In genomic region chr15:50854594-50855490, GRCh38 we compare ENCODE assay signal across 10 cellular contexts. TPM values are rescaled to one million over a fixed set of nuclear protein-coding genes. Genes with fewer than 3 reads are reported as not detected.
A peak's percentile ranks its signal among the peaks of the same experiment; 100 is the strongest.
DNase-seq lines count a peak whose midpoint lies in the region; ATAC-seq and TF ChIP-seq lines count a peak whose summit lies in the region.
"Had no signal": no experiment of that assay in that cellular context is flagged by ENCODE, and none has a peak within 500 bp of the region (broad histone marks: within the 10 kb centered on the region; RNA-seq: fewer than 3 reads in every experiment).

No MANE protein-coding gene starts in this region.

- no peak overlapping the region for H3K27ac ChIP-seq in Karpas-422 (ENCODE audit: low read length)

- DNase-seq in Karpas-422, result peak; percentile 79
- DNase-seq in iris pigment epithelial cell (ENCODE audit: low read depth), result peak; percentile 50
- no peak for DNase-seq in epidermal melanocyte (ENCODE audit: insufficient read length, low spot score)
- DNase-seq in activated CD4-positive, alpha-beta T cell treated with anti-CD3 and anti-CD28 coated beads, Interleukin-2, amount 50 U/mL, for 1 hour, result no peak
- DNase-seq in progenitor cell of endocrine pancreas (ENCODE audit: low spot score, unreplicated experiment), result no peak
- DNase-seq in middle frontal gyrus (ENCODE audit: extremely low spot score, low spot score), result no peak
- DNase-seq: kidney had no signal

- peak overlapping the region; percentile 88 for H2AFZ ChIP-seq in Karpas-422 (ENCODE audit: low read length)

- ATAC-seq in GM18502 (IDR thresholded peaks at IDR 0.05; ENCODE audit: poor library complexity, unreplicated experiment), result peak; percentile 97
- peak; percentile 89 for ATAC-seq in GM21825 (IDR thresholded peaks at IDR 0.05; ENCODE audit: unreplicated experiment)

- H3K9me2 ChIP-seq in Karpas-422 (replicated peaks; ENCODE audit: insufficient read depth, low read length), result no peaks in the 10 kb centered on the region

- no peak overlapping the region for H3K4me3 ChIP-seq in Karpas-422 (ENCODE audit: low read length)

- no peaks in the 10 kb centered on the region for H3K36me3 Mint-ChIP-seq in progenitor cell of endocrine pancreas (ENCODE audit: insufficient read depth)
- H3K36me3 Mint-ChIP-seq: activated naive CD4-positive, alpha-beta T cell treated with anti-CD3 and anti-CD28 coated beads, Interleukin-2, amount 50 U/mL, for 24 hours had no signal

- H3K4me1 ChIP-seq in Karpas-422 (ENCODE audit: low read length), result peaks cover 14% of the 10 kb centered on the region

- no peak overlapping the region for H3K4me3 Mint-ChIP-seq in progenitor cell of endocrine pancreas (ENCODE audit: low read depth)
- H3K4me3 Mint-ChIP-seq: activated naive CD4-positive, alpha-beta T cell treated with anti-CD3 and anti-CD28 coated beads, Interleukin-2, amount 50 U/mL, for 24 hours had no signal

- peaks cover 22% of the 10 kb centered on the region for H3K27me3 Mint-ChIP-seq in progenitor cell of endocrine pancreas
- H3K27me3 Mint-ChIP-seq: activated naive CD4-positive, alpha-beta T cell treated with anti-CD3 and anti-CD28 coated beads, Interleukin-2, amount 50 U/mL, for 24 hours had no signal

- H3K27ac Mint-ChIP-seq in progenitor cell of endocrine pancreas, result no peak overlapping the region
- H3K27ac Mint-ChIP-seq: activated naive CD4-positive, alpha-beta T cell treated with anti-CD3 and anti-CD28 coated beads, Interleukin-2, amount 50 U/mL, for 24 hours had no signal

- H3K36me3 ChIP-seq in Karpas-422 (ENCODE audit: insufficient read depth, low read length), result no peaks in the 10 kb centered on the region

- no peaks in the 10 kb centered on the region for H3K79me2 ChIP-seq in Karpas-422 (ENCODE audit: low read length)

- peak overlapping the region; percentile 34 for H3K4me2 ChIP-seq in Karpas-422 (ENCODE audit: low read depth, low read length, poor library complexity, severe bottlenecking)

- no peaks in the 10 kb centered on the region for H4K20me1 ChIP-seq in Karpas-422 (ENCODE audit: insufficient read depth, low read depth, low read length)

- H3K4me1 Mint-ChIP-seq in progenitor cell of endocrine pancreas (ENCODE audit: low read depth), result peaks cover 20% of the 10 kb centered on the region
- H3K4me1 Mint-ChIP-seq: activated naive CD4-positive, alpha-beta T cell treated with anti-CD3 and anti-CD28 coated beads, Interleukin-2, amount 50 U/mL, for 24 hours had no signal

- no peaks in the 10 kb centered on the region for H3K27me3 ChIP-seq in Karpas-422 (ENCODE audit: low read length)

- no peak for TF ChIP-seq CTCF in progenitor cell of endocrine pancreas (IDR thresholded peaks at IDR 0.05; ENCODE audit: unreplicated experiment)

- no peaks in the 10 kb centered on the region for H3K9me3 ChIP-seq in Karpas-422 (ENCODE audit: low read length)

- no peak overlapping the region for H3K9ac ChIP-seq in Karpas-422 (ENCODE audit: low read length)

- peaks cover 3% of the 10 kb centered on the region for H3K9me3 Mint-ChIP-seq in progenitor cell of endocrine pancreas (ENCODE audit: low read depth)
- H3K9me3 Mint-ChIP-seq: activated naive CD4-positive, alpha-beta T cell treated with anti-CD3 and anti-CD28 coated beads, Interleukin-2, amount 50 U/mL, for 24 hours had no signal

RNA-seq across cellular contexts. Expression of gene AP4E1, which starts 53.6 kb away (rescaled TPM):
- 13.6 and 26.5 TPM in 2 replicates for total RNA-seq in Karpas-422 (2014; rRNA removed; shearing (Covaris generic); ENCODE audit: low replicate concordance)
- 10.5 TPM in 2 replicates for total RNA-seq in progenitor cell of endocrine pancreas

Comparison
In these comparisons a context has a peak if more than half of its experiments do, and no peak if none do; other contexts are left out.
1. DNase-seq: peak in Karpas-422 (single experiment) and iris pigment epithelial cell (single experiment); none in epidermal melanocyte (single experiment), activated CD4-positive, alpha-beta T cell treated with anti-CD3 and anti-CD28 coated beads, Interleukin-2, amount 50 U/mL, for 1 hour (single experiment), progenitor cell of endocrine pancreas (single experiment) and middle frontal gyrus (single experiment).